Comparison of ENCODE assay signal across 1 cellular context in the genomic region with DNA sequence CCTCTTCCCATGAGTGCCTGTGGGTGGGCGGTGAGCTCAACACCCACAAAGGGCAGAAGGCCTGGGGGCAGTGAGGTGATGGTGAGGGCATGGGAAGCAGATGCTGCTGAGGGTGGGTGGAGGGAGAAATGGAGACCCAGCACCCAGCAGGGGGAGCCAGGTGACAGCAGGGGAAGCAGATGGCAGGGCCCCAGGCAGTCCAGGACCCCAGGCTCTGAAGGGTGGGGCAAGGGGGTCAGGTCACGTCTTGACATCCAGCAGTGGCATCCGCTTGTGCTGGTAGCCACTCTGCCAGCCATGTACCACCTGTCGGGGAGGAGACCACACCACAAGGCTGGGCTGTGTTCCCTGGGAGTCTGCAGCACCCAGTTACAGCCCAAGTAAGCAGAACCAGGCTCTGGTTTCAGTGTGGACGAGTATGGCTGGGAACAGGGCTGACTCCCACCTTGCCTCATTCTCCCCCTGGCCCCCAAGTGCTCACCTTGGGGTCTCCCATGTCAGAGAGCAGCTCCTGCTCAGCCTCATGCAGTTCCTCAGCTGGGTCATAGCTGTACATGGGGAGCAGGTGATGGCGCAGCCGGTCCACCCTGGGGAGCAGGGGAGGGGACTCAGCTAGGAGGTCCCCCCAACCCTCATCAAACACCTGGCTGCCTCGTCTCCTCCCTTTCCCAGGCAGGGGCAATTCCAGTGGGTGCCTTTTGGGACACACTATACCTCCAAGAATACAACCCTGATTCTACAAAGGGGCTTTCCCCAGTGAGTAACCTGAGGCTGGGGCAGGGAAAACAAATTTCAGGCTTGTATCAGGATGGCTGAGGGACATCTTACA.
TF ChIP-seq lines count a peak whose summit lies in the region.

No MANE protein-coding gene starts in this region.

TF ChIP-seq in liver, 16 proteins besides CTCF, POLR2A, EP300 and RAD21 (continued from another document):
- TF ChIP-seq REST (IDR thresholded peaks at IDR 0.05) = no peak
- TF ChIP-seq, protein P1, sequence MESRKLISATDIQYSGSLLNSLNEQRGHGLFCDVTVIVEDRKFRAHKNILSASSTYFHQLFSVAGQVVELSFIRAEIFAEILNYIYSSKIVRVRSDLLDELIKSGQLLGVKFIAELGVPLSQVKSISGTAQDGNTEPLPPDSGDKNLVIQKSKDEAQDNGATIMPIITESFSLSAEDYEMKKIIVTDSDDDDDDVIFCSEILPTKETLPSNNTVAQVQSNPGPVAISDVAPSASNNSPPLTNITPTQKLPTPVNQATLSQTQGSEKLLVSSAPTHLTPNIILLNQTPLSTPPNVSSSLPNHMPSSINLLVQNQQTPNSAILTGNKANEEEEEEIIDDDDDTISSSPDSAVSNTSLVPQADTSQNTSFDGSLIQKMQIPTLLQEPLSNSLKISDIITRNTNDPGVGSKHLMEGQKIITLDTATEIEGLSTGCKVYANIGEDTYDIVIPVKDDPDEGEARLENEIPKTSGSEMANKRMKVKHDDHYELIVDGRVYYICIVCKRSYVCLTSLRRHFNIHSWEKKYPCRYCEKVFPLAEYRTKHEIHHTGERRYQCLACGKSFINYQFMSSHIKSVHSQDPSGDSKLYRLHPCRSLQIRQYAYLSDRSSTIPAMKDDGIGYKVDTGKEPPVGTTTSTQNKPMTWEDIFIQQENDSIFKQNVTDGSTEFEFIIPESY (IDR thresholded peaks at IDR 0.05) = no peak
- no peak for TF ChIP-seq FOXA2 (IDR thresholded peaks at IDR 0.05)
